In genomic region chr10:72409167-72409566, GRCh38 we compare ENCODE assay signal across 9 cellular contexts.
"Had no signal": no experiment of that assay in that cellular context is flagged by ENCODE, and none has a peak within 500 bp of the region (broad histone marks: within the 10 kb centered on the region; RNA-seq: fewer than 3 reads in every experiment).

No MANE protein-coding gene starts in this region.

- H3K9me3 ChIP-seq: HAP-1 had no signal

- H3K4me1 ChIP-seq: HAP-1 had no signal

- H3K4me2 ChIP-seq: GM23338 had no signal

- H3K36me3 ChIP-seq: HAP-1 had no signal

- H3K27ac ChIP-seq: HL-60 had no signal

- ATAC-seq: GM23338, HCT116, HepG2 had no signal

- H3K4me3 ChIP-seq: GM23338, HAP-1 had no signal

- DNase-seq: H7, HFFc6, KG1 had no signal

- FAIRE-seq: H1, HepG2 had no signal

- H2AFZ ChIP-seq: GM23338 had no signal
